Comparison of ENCODE assay signal across 9 cellular contexts in the genomic region with DNA sequence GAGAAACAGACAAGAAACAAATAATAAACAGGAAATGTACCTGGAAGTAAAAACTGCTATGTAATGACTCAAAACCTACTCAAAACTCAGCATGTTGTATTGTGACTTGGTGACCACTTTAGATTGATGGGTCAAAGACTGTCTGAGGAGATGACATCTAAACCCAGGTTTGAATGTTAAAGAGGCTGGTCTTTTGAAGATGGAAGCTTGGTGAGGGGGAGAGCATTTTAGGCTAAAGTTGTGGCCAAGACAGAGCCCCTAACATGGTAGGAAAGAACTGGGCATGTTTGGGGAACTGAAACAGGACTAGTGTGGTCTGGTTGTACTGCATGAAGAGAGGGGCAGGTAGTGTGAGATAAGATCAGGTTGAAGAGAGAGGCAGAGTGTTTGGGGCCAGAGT.
DNase-seq lines count a peak whose midpoint lies in the region; ATAC-seq and TF ChIP-seq lines count a peak whose summit lies in the region.
"Had no signal": no experiment of that assay in that cellular context is flagged by ENCODE, and none has a peak within 500 bp of the region (broad histone marks: within the 10 kb centered on the region; RNA-seq: fewer than 3 reads in every experiment).

No MANE protein-coding gene starts in this region.

- no peak overlapping the region for H3K4me3 Mint-ChIP-seq in GM23338
- H3K4me3 Mint-ChIP-seq in Caco-2 (ENCODE audit: unreplicated experiment) = no peak overlapping the region

- no peaks in the 10 kb centered on the region for H3K9me3 Mint-ChIP-seq in GM23338
- no peaks in the 10 kb centered on the region for H3K9me3 Mint-ChIP-seq in Caco-2 (ENCODE audit: unreplicated experiment)

- H3K4me2 ChIP-seq in GM23338 = no peak overlapping the region

- no peaks in the 10 kb centered on the region for H3K9me3 ChIP-seq in Caco-2

- H2AFZ ChIP-seq in GM23338 = no peak overlapping the region

- H3K27me3 Mint-ChIP-seq in GM23338 (ENCODE audit: insufficient read depth, low read depth, poor library complexity) (peaks cover 3% of the 10 kb centered on the region), Caco-2 (ENCODE audit: insufficient read depth, unreplicated experiment) (peaks cover 2% of the 10 kb centered on the region)

- H3K79me2 ChIP-seq in GM23338 (replicated peaks; ENCODE audit: insufficient read depth) = peaks cover 20% of the 10 kb centered on the region; the same call in 1 of the 2 replicates

- peak; percentile 79 for ATAC-seq in GM19397 (IDR thresholded peaks at IDR 0.05; ENCODE audit: unreplicated experiment)
- ATAC-seq in HG03045 (IDR thresholded peaks at IDR 0.05; ENCODE audit: unreplicated experiment) = peak; percentile 73
- ATAC-seq in Right ventricle myocardium inferior = no peak
- no peak for ATAC-seq in GM23338

- DNase-seq in GM10266 (ENCODE audit: extremely low spot score) = peak; percentile 35
- peak; percentile 32 to 73 for DNase-seq in NOMO-1 (lab: John Stamatoyannopoulos, UW; ENCODE audit: unreplicated experiment in 2 of 2)
- DNase-seq in foreskin melanocyte = no peak
- no peak for DNase-seq in Right ventricle myocardium inferior (ENCODE audit: missing footprints)
- no peak for DNase-seq in GM23338 (ENCODE audit: low spot score)
- no peak for DNase-seq in Caco-2
- DNase-seq: occipital lobe had no signal

- H3K27me3 ChIP-seq in GM23338 (ENCODE audit: insufficient read depth) (no peaks in the 10 kb centered on the region), Caco-2 (replicated peaks; ENCODE audit: control insufficient read depth, insufficient read depth, low read length) (no peaks in the 10 kb centered on the region)

- peaks cover 11% of the 10 kb centered on the region for H4K20me1 ChIP-seq in GM23338 (replicated peaks; ENCODE audit: insufficient read depth)

- H3K36me3 Mint-ChIP-seq in GM23338 (ENCODE audit: low read depth) (no peaks in the 10 kb centered on the region), Caco-2 (ENCODE audit: insufficient read depth, unreplicated experiment) (no peaks in the 10 kb centered on the region)

- POLR2A ChIA-PET in Caco-2 (lab: Charles Lee) = no interaction called here

- intact Hi-C loops in Right ventricle myocardium inferior (cut with DNase I) (no loop called here), Caco-2 (cut with micrococcal nuclease; ENCODE audit: unreplicated experiment) (no loop called here)

- no peaks in the 10 kb centered on the region; the same call in 1 of the 2 replicates for H3K9me2 ChIP-seq in GM23338 (ENCODE audit: insufficient read depth)

- H3K4me1 ChIP-seq in GM23338 (ENCODE audit: insufficient read depth) (no peaks in the 10 kb centered on the region), Caco-2 (no peaks in the 10 kb centered on the region)

- no TSS peak for BruUV-seq in Caco-2 (replicated peaks; lab: Mats Ljungman, UMichigan)

- CTCF ChIA-PET in Caco-2 (lab: Charles Lee) = no interaction called here

- no peak overlapping the region for H3K27ac ChIP-seq in GM23338 (ENCODE audit: low read depth)

- no peaks in the 10 kb centered on the region for H3K4me1 Mint-ChIP-seq in GM23338
- no peaks in the 10 kb centered on the region for H3K4me1 Mint-ChIP-seq in Caco-2 (ENCODE audit: low read depth, unreplicated experiment)

- H3F3A ChIP-seq in GM23338 (replicated peaks; ENCODE audit: low read depth) = no peaks in the 10 kb centered on the region

- H3K27ac Mint-ChIP-seq in GM23338 (no peak overlapping the region), Caco-2 (ENCODE audit: unreplicated experiment) (no peak overlapping the region)

- TF ChIP-seq CTCF in GM10266 (IDR thresholded peaks at IDR 0.05; ENCODE audit: control insufficient read depth, insufficient read depth, low read depth, missing control alignments) = no peak
- TF ChIP-seq CTCF in GM23338 (conservative IDR thresholded peaks at IDR 0.05; ENCODE audit: low read depth in 2 of 2) = no peak
- TF ChIP-seq CTCF in Caco-2 (IDR thresholded peaks at IDR 0.05; ENCODE audit: insufficient read depth in 1 of 2, low read depth in 1 of 2, low read length in 1 of 2, severe bottlenecking in 1 of 2, unreplicated experiment in 1 of 2) = no peak

- H3K36me3 ChIP-seq in GM23338 (ENCODE audit: insufficient read depth) = no peaks in the 10 kb centered on the region
- no peaks in the 10 kb centered on the region for H3K36me3 ChIP-seq in Caco-2 (ENCODE audit: control insufficient read depth, insufficient read depth, low read length)

- H3K4me3 ChIP-seq in GM23338 (no peak overlapping the region), Caco-2 (ENCODE audit: low read depth, low read length) (no peak overlapping the region)

TF ChIP-seq in GM23338, 12 proteins besides CTCF, POLR2A, EP300 and RAD21 (continues in another document):
- no peak for TF ChIP-seq POLR2AphosphoS5 (IDR thresholded peaks at IDR 0.05; ENCODE audit: low read depth)
- no peak for TF ChIP-seq EZH2phosphoT487 (IDR thresholded peaks at IDR 0.05; ENCODE audit: unreplicated experiment)
- TF ChIP-seq ZNF114 (CRISPR knock-in tag; IDR thresholded peaks at IDR 0.05) = no peak
- no peak for TF ChIP-seq STAT1 (IDR thresholded peaks at IDR 0.05; ENCODE audit: unreplicated experiment)
- TF ChIP-seq JUNB (IDR thresholded peaks at IDR 0.05; ENCODE audit: unreplicated experiment) = no peak
- TF ChIP-seq, protein P1, sequence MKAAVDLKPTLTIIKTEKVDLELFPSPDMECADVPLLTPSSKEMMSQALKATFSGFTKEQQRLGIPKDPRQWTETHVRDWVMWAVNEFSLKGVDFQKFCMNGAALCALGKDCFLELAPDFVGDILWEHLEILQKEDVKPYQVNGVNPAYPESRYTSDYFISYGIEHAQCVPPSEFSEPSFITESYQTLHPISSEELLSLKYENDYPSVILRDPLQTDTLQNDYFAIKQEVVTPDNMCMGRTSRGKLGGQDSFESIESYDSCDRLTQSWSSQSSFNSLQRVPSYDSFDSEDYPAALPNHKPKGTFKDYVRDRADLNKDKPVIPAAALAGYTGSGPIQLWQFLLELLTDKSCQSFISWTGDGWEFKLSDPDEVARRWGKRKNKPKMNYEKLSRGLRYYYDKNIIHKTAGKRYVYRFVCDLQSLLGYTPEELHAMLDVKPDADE (IDR thresholded peaks at IDR 0.05) = no peak
- no peak for TF ChIP-seq NANOG (IDR thresholded peaks at IDR 0.05; ENCODE audit: borderline replicate concordance)
- TF ChIP-seq, protein P2, sequence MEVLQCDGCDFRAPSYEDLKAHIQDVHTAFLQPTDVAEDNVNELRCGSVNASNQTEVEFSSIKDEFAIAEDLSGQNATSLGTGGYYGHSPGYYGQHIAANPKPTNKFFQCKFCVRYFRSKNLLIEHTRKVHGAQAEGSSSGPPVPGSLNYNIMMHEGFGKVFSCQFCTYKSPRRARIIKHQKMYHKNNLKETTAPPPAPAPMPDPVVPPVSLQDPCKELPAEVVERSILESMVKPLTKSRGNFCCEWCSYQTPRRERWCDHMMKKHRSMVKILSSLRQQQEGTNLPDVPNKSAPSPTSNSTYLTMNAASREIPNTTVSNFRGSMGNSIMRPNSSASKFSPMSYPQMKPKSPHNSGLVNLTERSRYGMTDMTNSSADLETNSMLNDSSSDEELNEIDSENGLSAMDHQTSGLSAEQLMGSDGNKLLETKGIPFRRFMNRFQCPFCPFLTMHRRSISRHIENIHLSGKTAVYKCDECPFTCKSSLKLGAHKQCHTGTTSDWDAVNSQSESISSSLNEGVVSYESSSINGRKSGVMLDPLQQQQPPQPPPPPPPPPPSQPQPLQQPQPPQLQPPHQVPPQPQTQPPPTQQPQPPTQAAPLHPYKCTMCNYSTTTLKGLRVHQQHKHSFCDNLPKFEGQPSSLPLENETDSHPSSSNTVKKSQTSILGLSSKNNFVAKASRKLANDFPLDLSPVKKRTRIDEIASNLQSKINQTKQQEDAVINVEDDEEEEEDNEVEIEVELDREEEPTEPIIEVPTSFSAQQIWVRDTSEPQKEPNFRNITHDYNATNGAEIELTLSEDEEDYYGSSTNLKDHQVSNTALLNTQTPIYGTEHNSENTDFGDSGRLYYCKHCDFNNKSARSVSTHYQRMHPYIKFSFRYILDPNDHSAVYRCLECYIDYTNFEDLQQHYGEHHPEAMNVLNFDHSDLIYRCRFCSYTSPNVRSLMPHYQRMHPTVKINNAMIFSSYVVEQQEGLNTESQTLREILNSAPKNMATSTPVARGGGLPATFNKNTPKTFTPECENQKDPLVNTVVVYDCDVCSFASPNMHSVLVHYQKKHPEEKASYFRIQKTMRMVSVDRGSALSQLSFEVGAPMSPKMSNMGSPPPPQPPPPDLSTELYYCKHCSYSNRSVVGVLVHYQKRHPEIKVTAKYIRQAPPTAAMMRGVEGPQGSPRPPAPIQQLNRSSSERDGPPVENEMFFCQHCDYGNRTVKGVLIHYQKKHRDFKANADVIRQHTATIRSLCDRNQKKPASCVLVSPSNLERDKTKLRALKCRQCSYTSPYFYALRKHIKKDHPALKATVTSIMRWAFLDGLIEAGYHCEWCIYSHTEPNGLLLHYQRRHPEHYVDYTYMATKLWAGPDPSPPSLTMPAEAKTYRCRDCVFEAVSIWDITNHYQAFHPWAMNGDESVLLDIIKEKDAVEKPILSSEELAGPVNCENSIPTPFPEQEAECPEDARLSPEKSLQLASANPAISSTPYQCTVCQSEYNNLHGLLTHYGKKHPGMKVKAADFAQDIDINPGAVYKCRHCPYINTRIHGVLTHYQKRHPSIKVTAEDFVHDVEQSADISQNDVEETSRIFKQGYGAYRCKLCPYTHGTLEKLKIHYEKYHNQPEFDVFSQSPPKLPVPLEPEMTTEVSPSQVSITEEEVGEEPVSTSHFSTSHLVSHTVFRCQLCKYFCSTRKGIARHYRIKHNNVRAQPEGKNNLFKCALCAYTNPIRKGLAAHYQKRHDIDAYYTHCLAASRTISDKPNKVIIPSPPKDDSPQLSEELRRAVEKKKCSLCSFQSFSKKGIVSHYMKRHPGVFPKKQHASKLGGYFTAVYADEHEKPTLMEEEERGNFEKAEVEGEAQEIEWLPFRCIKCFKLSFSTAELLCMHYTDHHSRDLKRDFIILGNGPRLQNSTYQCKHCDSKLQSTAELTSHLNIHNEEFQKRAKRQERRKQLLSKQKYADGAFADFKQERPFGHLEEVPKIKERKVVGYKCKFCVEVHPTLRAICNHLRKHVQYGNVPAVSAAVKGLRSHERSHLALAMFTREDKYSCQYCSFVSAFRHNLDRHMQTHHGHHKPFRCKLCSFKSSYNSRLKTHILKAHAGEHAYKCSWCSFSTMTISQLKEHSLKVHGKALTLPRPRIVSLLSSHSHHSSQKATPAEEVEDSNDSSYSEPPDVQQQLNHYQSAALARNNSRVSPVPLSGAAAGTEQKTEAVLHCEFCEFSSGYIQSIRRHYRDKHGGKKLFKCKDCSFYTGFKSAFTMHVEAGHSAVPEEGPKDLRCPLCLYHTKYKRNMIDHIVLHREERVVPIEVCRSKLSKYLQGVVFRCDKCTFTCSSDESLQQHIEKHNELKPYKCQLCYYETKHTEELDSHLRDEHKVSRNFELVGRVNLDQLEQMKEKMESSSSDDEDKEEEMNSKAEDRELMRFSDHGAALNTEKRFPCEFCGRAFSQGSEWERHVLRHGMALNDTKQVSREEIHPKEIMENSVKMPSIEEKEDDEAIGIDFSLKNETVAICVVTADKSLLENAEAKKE (CRISPR knock-in tag; IDR thresholded peaks at IDR 0.05) = no peak
- no peak for TF ChIP-seq CREB1 (CRISPR knock-in tag; IDR thresholded peaks at IDR 0.05; ENCODE audit: low read depth)
- TF ChIP-seq ZNF331 (CRISPR knock-in tag; IDR thresholded peaks at IDR 0.05; ENCODE audit: low read depth) = no peak
- no peak for TF ChIP-seq EZH2 (IDR thresholded peaks at IDR 0.05; ENCODE audit: low read depth, unreplicated experiment)

Comparison
In these comparisons a context has a peak if more than half of its experiments do, and no peak if none do; other contexts are left out.
1. DNase-seq: peak in GM10266 (single experiment) and NOMO-1 (2 of 2); none in foreskin melanocyte (single experiment), Right ventricle myocardium inferior (single experiment), GM23338 (single experiment) and Caco-2 (0 of 2).
2. ATAC-seq: peak in GM19397 (single experiment) and HG03045 (single experiment); none in Right ventricle myocardium inferior (single experiment) and GM23338 (single experiment).